Comparison of ENCODE assay signal across 1 cellular context in the genomic region with DNA sequence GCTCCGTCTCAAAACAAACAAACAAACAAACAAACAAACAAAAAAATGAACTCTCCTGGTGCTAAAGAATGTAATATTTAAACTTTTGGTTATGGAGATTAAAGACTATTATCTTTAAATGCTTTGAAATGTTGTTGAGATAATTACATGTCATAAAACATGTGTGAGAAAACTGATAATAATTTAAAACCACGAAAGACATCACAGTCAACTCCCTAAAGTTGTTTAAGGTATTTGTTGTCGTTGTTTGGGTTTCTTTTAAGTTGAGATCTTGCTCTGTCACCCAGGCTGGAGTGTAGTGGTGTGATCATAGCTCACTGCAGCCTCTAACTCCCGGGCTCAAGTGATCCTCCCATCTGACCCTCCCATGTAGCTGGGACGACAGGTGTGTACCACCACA.
TF ChIP-seq lines count a peak whose summit lies in the region.

No MANE protein-coding gene starts in this region.

TF ChIP-seq in A549, 52 proteins besides CTCF, POLR2A, EP300 and RAD21:
- TF ChIP-seq HMGXB4 (CRISPR knock-in tag; IDR thresholded peaks at IDR 0.05; ENCODE audit: borderline replicate concordance), result no peak
- no peak for TF ChIP-seq TP53 (CRISPR knock-in tag; IDR thresholded peaks at IDR 0.05)
- TF ChIP-seq CHD2 (IDR thresholded peaks at IDR 0.05; ENCODE audit: low read length, partially characterized antibody), result no peak
- TF ChIP-seq NPAS2 (CRISPR knock-in tag; IDR thresholded peaks at IDR 0.05; ENCODE audit: borderline replicate concordance), result no peak
- TF ChIP-seq MYC (IDR thresholded peaks at IDR 0.05; ENCODE audit: borderline replicate concordance, low read length), result no peak
- TF ChIP-seq E2F6 (IDR thresholded peaks at IDR 0.05; ENCODE audit: borderline replicate concordance, low read depth), result no peak
- no peak for TF ChIP-seq HOXA7 (CRISPR knock-in tag; IDR thresholded peaks at IDR 0.05)
- TF ChIP-seq ZNF302 (CRISPR knock-in tag; IDR thresholded peaks at IDR 0.05), result no peak
- no peak for TF ChIP-seq FOSB (CRISPR knock-in tag; IDR thresholded peaks at IDR 0.05)
- no peak for TF ChIP-seq PBX3 (IDR thresholded peaks at IDR 0.05)
- no peak for TF ChIP-seq HEYL (CRISPR knock-in tag; IDR thresholded peaks at IDR 0.05)
- no peak for TF ChIP-seq ZFP36 (IDR thresholded peaks at IDR 0.05; ENCODE audit: borderline replicate concordance, partially characterized antibody)
- TF ChIP-seq RNF2 (IDR thresholded peaks at IDR 0.05; ENCODE audit: borderline replicate concordance, low read depth), result no peak
- no peak for TF ChIP-seq FOSL2 (IDR thresholded peaks at IDR 0.05)
- no peak for TF ChIP-seq FOSL2 (CRISPR knock-in tag; IDR thresholded peaks at IDR 0.05)
- no peak for TF ChIP-seq SREBF2 (IDR thresholded peaks at IDR 0.05)
- no peak for TF ChIP-seq EHF (CRISPR knock-in tag; IDR thresholded peaks at IDR 0.05)
- TF ChIP-seq, protein P1, sequence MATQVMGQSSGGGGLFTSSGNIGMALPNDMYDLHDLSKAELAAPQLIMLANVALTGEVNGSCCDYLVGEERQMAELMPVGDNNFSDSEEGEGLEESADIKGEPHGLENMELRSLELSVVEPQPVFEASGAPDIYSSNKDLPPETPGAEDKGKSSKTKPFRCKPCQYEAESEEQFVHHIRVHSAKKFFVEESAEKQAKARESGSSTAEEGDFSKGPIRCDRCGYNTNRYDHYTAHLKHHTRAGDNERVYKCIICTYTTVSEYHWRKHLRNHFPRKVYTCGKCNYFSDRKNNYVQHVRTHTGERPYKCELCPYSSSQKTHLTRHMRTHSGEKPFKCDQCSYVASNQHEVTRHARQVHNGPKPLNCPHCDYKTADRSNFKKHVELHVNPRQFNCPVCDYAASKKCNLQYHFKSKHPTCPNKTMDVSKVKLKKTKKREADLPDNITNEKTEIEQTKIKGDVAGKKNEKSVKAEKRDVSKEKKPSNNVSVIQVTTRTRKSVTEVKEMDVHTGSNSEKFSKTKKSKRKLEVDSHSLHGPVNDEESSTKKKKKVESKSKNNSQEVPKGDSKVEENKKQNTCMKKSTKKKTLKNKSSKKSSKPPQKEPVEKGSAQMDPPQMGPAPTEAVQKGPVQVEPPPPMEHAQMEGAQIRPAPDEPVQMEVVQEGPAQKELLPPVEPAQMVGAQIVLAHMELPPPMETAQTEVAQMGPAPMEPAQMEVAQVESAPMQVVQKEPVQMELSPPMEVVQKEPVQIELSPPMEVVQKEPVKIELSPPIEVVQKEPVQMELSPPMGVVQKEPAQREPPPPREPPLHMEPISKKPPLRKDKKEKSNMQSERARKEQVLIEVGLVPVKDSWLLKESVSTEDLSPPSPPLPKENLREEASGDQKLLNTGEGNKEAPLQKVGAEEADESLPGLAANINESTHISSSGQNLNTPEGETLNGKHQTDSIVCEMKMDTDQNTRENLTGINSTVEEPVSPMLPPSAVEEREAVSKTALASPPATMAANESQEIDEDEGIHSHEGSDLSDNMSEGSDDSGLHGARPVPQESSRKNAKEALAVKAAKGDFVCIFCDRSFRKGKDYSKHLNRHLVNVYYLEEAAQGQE (IDR thresholded peaks at IDR 0.05), result no peak
- no peak for TF ChIP-seq NR3C1 (IDR thresholded peaks at IDR 0.05)
- no peak for TF ChIP-seq ESRRA (IDR thresholded peaks at IDR 0.05; ENCODE audit: borderline replicate concordance, low read length)
TF ChIP-seq in A549: peak in this region for 0.
